18 cellular contexts compared by ENCODE assay signal in genomic region chr1:54609301-54609921, GRCh38. TPM values are rescaled to one million over a fixed set of nuclear protein-coding genes. Genes with fewer than 3 reads are reported as not detected.
DNase-seq lines count a peak whose midpoint lies in the region; TF ChIP-seq lines count a peak whose summit lies in the region.
"Had no signal": no experiment of that assay in that cellular context is flagged by ENCODE, and none has a peak within 500 bp of the region (broad histone marks: within the 10 kb centered on the region; RNA-seq: fewer than 3 reads in every experiment).

No MANE protein-coding gene starts in this region.

- H3K27me3 ChIP-seq in endocrine pancreas (ENCODE audit: control insufficient read depth, insufficient read depth, low read length) (no peaks in the 10 kb centered on the region), mesenchymal stem cell (ENCODE audit: control insufficient read depth in 1 of 2, insufficient read depth in 1 of 2, low read length in 2 of 2) (peaks cover 0 to 1% of the 10 kb centered on the region in 2 experiments), spleen (replicated peaks in 1 of 7) (no peaks in the 10 kb centered on the region)
- H3K27me3 ChIP-seq: testis had no signal

- H3K4me3 ChIP-seq in endocrine pancreas (ENCODE audit: control insufficient read depth, insufficient read depth, low read length) (no peak overlapping the region), mesenchymal stem cell (ENCODE audit: insufficient read depth in 1 of 2, low read depth in 1 of 2, low read length in 2 of 2) (no peak overlapping the region), spleen (no peak overlapping the region)
- H3K4me3 ChIP-seq: mucosa of descending colon, testis had no signal

- TF ChIP-seq POLR2A in spleen (IDR thresholded peaks at IDR 0.05) = no peak

- intact Hi-C loops in spleen (cut with DNase I; ENCODE audit: low total_unique reads) = no loop called here

- no peaks in the 10 kb centered on the region for H3K79me1 ChIP-seq in mesenchymal stem cell (replicated peaks; ENCODE audit: low read length, poor library complexity, severe bottlenecking)

- peak overlapping the region; percentile 37 for H2BK15ac ChIP-seq in mesenchymal stem cell (ENCODE audit: low read depth, poor library complexity, severe bottlenecking)

- no peak overlapping the region for H3K4me2 ChIP-seq in mesenchymal stem cell (ENCODE audit: low read length, poor library complexity, severe bottlenecking)

- 86% methylated on average over 16 of the region's 16 CpGs for WGBS in mesenchymal stem cell
- WGBS in spleen, 5 donors = 67 to 82% (median 75%) methylated on average over 11 to 16 of the region's 16 CpGs

- no peak overlapping the region for H3K18ac ChIP-seq in mesenchymal stem cell (ENCODE audit: low read depth in 1 of 2, low read length in 2 of 2)

- H3K27ac ChIP-seq in mesenchymal stem cell (ENCODE audit: low read length, poor library complexity, severe bottlenecking) (no peak overlapping the region), spleen (peak overlapping the region in 1 of 8 donors; percentile 27)
- H3K27ac ChIP-seq: parathyroid adenoma, testis had no signal

- H2BK5ac ChIP-seq in mesenchymal stem cell (ENCODE audit: low read depth, low read length, poor library complexity, severe bottlenecking) = no peak overlapping the region

- H2BK12ac ChIP-seq in mesenchymal stem cell (ENCODE audit: low read length in 2 of 2) = no peak overlapping the region

- TF ChIP-seq CTCF in spleen (IDR thresholded peaks at IDR 0.05 in 8 of 11, conservative IDR thresholded peaks at IDR 0.05 in 3 of 11) = no peak

- in situ Hi-C loops in SK-MEL-5 (cut with HindIII; ENCODE audit: low pct_unique_long_range_greater_than_20kb, low sequenced_read_pairs) = no loop called here

- no peak overlapping the region for H3K14ac ChIP-seq in mesenchymal stem cell (ENCODE audit: low read length in 2 of 2)

- H3K4ac ChIP-seq in mesenchymal stem cell (ENCODE audit: low read depth in 1 of 2, low read length in 2 of 2) = no peak overlapping the region

- DNase-seq in SK-MEL-5 (ENCODE audit: low read depth, low spot score) (peak; percentile 8), mesenchymal stem cell (no peak), spleen (peak; percentile 79), NCI-H187 treated with DMSO at 0.1 percent for 48 hours (lab: John Stamatoyannopoulos, UW) (no peak), COR-L47 (lab: John Stamatoyannopoulos, UW) (no peak), SW 1271 (lab: John Stamatoyannopoulos, UW) (no peak)
- DNase-seq: activated CD4-positive, alpha-beta T cell treated with anti-CD3 and anti-CD28 coated beads, Interleukin-2, amount 10 ng/mL, durations not matched to agents 24 days and 14 days; AML-193; effector memory CD4-positive, alpha-beta T cell; left colon; NCI-H1092 treated with DMSO at 0.1 percent for 48 hours; NCI-H774; stimulated activated CD8-positive, alpha-beta memory T cell treated with anti-CD3 and anti-CD28 coated beads, Interleukin-4, amount 100 ng/mL, for 48 hours; testis had no signal

- peaks cover 2% of the 10 kb centered on the region for H3K36me3 ChIP-seq in endocrine pancreas (ENCODE audit: control insufficient read depth, insufficient read depth, low read length)
- no peaks in the 10 kb centered on the region for H3K36me3 ChIP-seq in mesenchymal stem cell (ENCODE audit: control insufficient read depth in 1 of 2, insufficient read depth in 2 of 2, low read depth in 1 of 2, low read length in 2 of 2)
- H3K36me3 ChIP-seq in spleen = no peaks in the 10 kb centered on the region

- H2AK5ac ChIP-seq in mesenchymal stem cell (ENCODE audit: low read length, severe bottlenecking) = peak overlapping the region; percentile 13

- H3K9me3 ChIP-seq in endocrine pancreas (ENCODE audit: control insufficient read depth, low read length) (no peaks in the 10 kb centered on the region), mesenchymal stem cell (ENCODE audit: control insufficient read depth, low read length) (no peaks in the 10 kb centered on the region), spleen (no peaks in the 10 kb centered on the region)
- H3K9me3 ChIP-seq: mucosa of descending colon, testis had no signal

- H4K8ac ChIP-seq in mesenchymal stem cell (ENCODE audit: low read length) = no peak overlapping the region

- peak overlapping the region; percentile 4 for H3K9ac ChIP-seq in endocrine pancreas (ENCODE audit: control insufficient read depth, insufficient read depth, low read length)
- no peak overlapping the region for H3K9ac ChIP-seq in mesenchymal stem cell (ENCODE audit: low read length)
- H3K9ac ChIP-seq: parathyroid adenoma had no signal

- H2BK120ac ChIP-seq in mesenchymal stem cell (ENCODE audit: low read depth, low read length) = no peak overlapping the region

- H3K4me1 ChIP-seq in endocrine pancreas (ENCODE audit: control insufficient read depth, insufficient read depth, low read length) (no peaks in the 10 kb centered on the region), mesenchymal stem cell (ENCODE audit: control insufficient read depth, insufficient read depth, low read depth, low read length) (peaks cover 37% of the 10 kb centered on the region), spleen (peaks cover 0 to 15% (median 3%) of the 10 kb centered on the region in 6 donors)
- H3K4me1 ChIP-seq: parathyroid adenoma, testis had no signal

- H4K91ac ChIP-seq in mesenchymal stem cell (ENCODE audit: low read length) = no peak overlapping the region

- H2AFZ ChIP-seq in mesenchymal stem cell (ENCODE audit: low read depth, low read length) = no peak overlapping the region
- H2AFZ ChIP-seq: parathyroid adenoma had no signal

- H3K23ac ChIP-seq in mesenchymal stem cell (ENCODE audit: low read length in 2 of 2) = no peak overlapping the region

RNA-seq across cellular contexts. Expression of gene FAM151A, which starts 13.9 kb away (rescaled TPM):
- total RNA-seq in SK-MEL-5 (2014; rRNA removed; shearing (Covaris generic)) = not detected in 2 replicates
- not detected in 2 replicates for polyA plus RNA-seq in SK-MEL-5 (2015; cell fraction: cytosol; rRNA removed)
- polyA plus RNA-seq in SK-MEL-5 (2015; cell fraction: nucleus; rRNA removed) = not detected in 2 replicates
- polyA plus RNA-seq in mesenchymal stem cell (2013, experiment 1 of 2) = not detected
- not detected for polyA plus RNA-seq in mesenchymal stem cell (2013, experiment 2 of 2)
- total RNA-seq in spleen = 1 to 10 TPM in 1 of 7 donors, under 1 TPM in 5, not detected in 1; 0.70 to 1.2 (median 0.75) TPM
- 1 to 10 TPM; 2.9 to 4.2 (median 3.8) TPM for polyA plus RNA-seq in spleen
- total RNA-seq: activated CD4-positive, alpha-beta T cell treated with anti-CD3 and anti-CD28 coated beads, Interleukin-2, amount 10 ng/mL, durations not matched to agents 24 days and 14 days; HT-29 had no signal

RNA-seq across cellular contexts. Expression of gene MROH7, which starts 32.2 kb away (rescaled TPM):
- total RNA-seq in SK-MEL-5 (2014; rRNA removed; shearing (Covaris generic)) = 0.11 TPM in 1 of 2 replicates, not detected in the other
- not detected in 2 replicates for polyA plus RNA-seq in SK-MEL-5 (2015; cell fraction: cytosol; rRNA removed)
- 0.16 and 0.23 TPM in 2 replicates for polyA plus RNA-seq in SK-MEL-5 (2015; cell fraction: nucleus; rRNA removed)
- polyA plus RNA-seq in mesenchymal stem cell (2013, experiment 1 of 2) = 0.04 TPM
- not detected for polyA plus RNA-seq in mesenchymal stem cell (2013, experiment 2 of 2)
- total RNA-seq in spleen = 1 to 10 TPM; 1.1 to 3.6 (median 1.6) TPM
- polyA plus RNA-seq in spleen = 1 to 10 TPM in 1 of 3 donors, under 1 TPM in 2; 0.36 to 1.2 (median 0.58) TPM

Comparison
In these comparisons a context has a peak if more than half of its experiments do, and no peak if none do; other contexts are left out.
1. DNase-seq: peak in SK-MEL-5 (single experiment) and spleen (single experiment); none in mesenchymal stem cell (single experiment), NCI-H187 treated with DMSO at 0.1 percent for 48 hours (single experiment), COR-L47 (single experiment) and SW 1271 (0 of 2).